12 cellular contexts compared by ENCODE assay signal in genomic region chr4:10020871-10021676, GRCh38. TPM values are rescaled to one million over a fixed set of nuclear protein-coding genes. Genes with fewer than 3 reads are reported as not detected.
DNase-seq lines count a peak whose midpoint lies in the region; ATAC-seq and TF ChIP-seq lines count a peak whose summit lies in the region.
"Had no signal": no experiment of that assay in that cellular context is flagged by ENCODE, and none has a peak within 500 bp of the region (broad histone marks: within the 10 kb centered on the region; RNA-seq: fewer than 3 reads in every experiment).

Gene SLC2A9 (minus strand): TSS chr4:10021497. CDS start chr4:10021429, 68 bp downstream.

- H3K4me3 Mint-ChIP-seq in T-cell (peak within 1 kb of the TSS in 1 of 3 donors; percentile 90), HFFc6 (no peak within 1 kb of the TSS)

- H3K27ac ChIP-seq in dorsolateral prefrontal cortex, result peak within 1 kb of the TSS in 49 of 59 donors; percentile 3 to 82 (median 51)
- peak within 1 kb of the TSS; percentile 44 to 88 (median 79) for H3K27ac ChIP-seq in tibial nerve
- H3K27ac ChIP-seq: cardiac muscle cell had no signal

- TF ChIP-seq EP300 in tibial nerve (IDR thresholded peaks at IDR 0.05), result peak in 1 of 2 donors; percentile 41

- peak; percentile 67 for DNase-seq in NB4 (ENCODE audit: low read depth)
- peak in 1 of 10 donors; percentile 11 for DNase-seq in dorsolateral prefrontal cortex
- DNase-seq in medulla oblongata (ENCODE audit: extremely low spot score), result peak; percentile 61
- peak in 1 of 2 donors; percentile 32 for DNase-seq in tibial nerve (ENCODE audit: low spot score in 2 of 2)
- DNase-seq in T-cell, result no peak
- no peak for DNase-seq in sciatic nerve (ENCODE audit: low spot score)
- no peak for DNase-seq in HFFc6
- DNase-seq: activated CD4-positive, CD25-positive, alpha-beta regulatory T cell treated with anti-CD3 and anti-CD28 coated beads, Interleukin-2, amount 50 U/mL, for 72 hours had no signal

- WGBS in tibial nerve, 2 donors, result 69 to 72% methylated on average over 11 to 15 of the region's 17 CpGs

- no peaks in the 10 kb centered on the region for H3K36me3 ChIP-seq in tibial nerve
- H3K36me3 ChIP-seq: cardiac muscle cell had no signal

- TF ChIP-seq CTCF in NB4 (IDR thresholded peaks at IDR 0.05; ENCODE audit: low read depth, low read length), result no peak
- no peak for TF ChIP-seq CTCF in dorsolateral prefrontal cortex (IDR thresholded peaks at IDR 0.05 in 54 of 56, conservative IDR thresholded peaks at IDR 0.05 in 2 of 56; ENCODE audit: low read depth in 1 of 56, partially characterized antibody in 56 of 56)
- TF ChIP-seq CTCF in tibial nerve (IDR thresholded peaks at IDR 0.05), result no peak
- no peak for TF ChIP-seq CTCF in HFFc6 (IDR thresholded peaks at IDR 0.05)

- H3K9me3 ChIP-seq in tibial nerve, result no peaks in the 10 kb centered on the region

- H3K4me1 Mint-ChIP-seq in T-cell, result peaks cover 8 to 23% (median 20%) of the 10 kb centered on the region in 3 donors
- H3K4me1 Mint-ChIP-seq in HFFc6 (ENCODE audit: low read depth), result peaks cover 27% of the 10 kb centered on the region

- H3K4me3 ChIP-seq in NB4 (ENCODE audit: low read depth, low read length) (peak within 1 kb of the TSS; percentile 41), dorsolateral prefrontal cortex (peak within 1 kb of the TSS in 5 of 59 donors; percentile 3 to 21 (median 10)), tibial nerve (peak within 1 kb of the TSS in 1 of 4 donors; percentile 26)
- H3K4me3 ChIP-seq: cardiac muscle cell, lung had no signal

- ATAC-seq in HG03097 (IDR thresholded peaks at IDR 0.05; ENCODE audit: low FRiP score, unreplicated experiment), result no peak
- ATAC-seq in T-cell (replicated peaks in 1 of 4), result no peak
- no peak for ATAC-seq in sciatic nerve

- intact Hi-C loops in dorsolateral prefrontal cortex (cut with DNase I) (loop anchor here in 1 of 2 donors (5.0 kb wide), 1 partner anchor 96 kb away; the partner anchor contains the start of gene WDR1), sciatic nerve (cut with DNase I) (no loop called here)

- CTCF ChIA-PET in T-cell (lab: Charles Lee), result no interaction called here

- H3K36me3 Mint-ChIP-seq in T-cell (no peaks in the 10 kb centered on the region), HFFc6 (ENCODE audit: low read depth) (no peaks in the 10 kb centered on the region)

- POLR2A ChIA-PET in T-cell (lab: Charles Lee), result interaction anchor here (0.6 to 0.7 kb wide), 2 partner anchors 10 to 306 kb away, joined by 3 to 5 read pairs; no protein-coding TSS in a partner anchor

- H3K27me3 Mint-ChIP-seq in T-cell, result no peaks in the 10 kb centered on the region
- H3K27me3 Mint-ChIP-seq in HFFc6 (ENCODE audit: insufficient read depth), result peaks cover 13% of the 10 kb centered on the region

- TF ChIP-seq POLR2A in NB4 (IDR thresholded peaks at IDR 0.05; ENCODE audit: extremely low read depth, insufficient read length), result no peak
- TF ChIP-seq POLR2A in tibial nerve (IDR thresholded peaks at IDR 0.05), result no peak

- H3K4me1 ChIP-seq in tibial nerve, result peaks cover 0 to 44% (median 13%) of the 10 kb centered on the region in 4 donors

- H3K27me3 ChIP-seq in dorsolateral prefrontal cortex (no peaks in the 10 kb centered on the region), tibial nerve (no peaks in the 10 kb centered on the region)
- H3K27me3 ChIP-seq: cardiac muscle cell had no signal

- H3K9me3 Mint-ChIP-seq in T-cell (no peaks in the 10 kb centered on the region), HFFc6 (no peaks in the 10 kb centered on the region)

- peak within 1 kb of the TSS in 1 of 2 donors; percentile 96 for H3K27ac Mint-ChIP-seq in T-cell
- no peak within 1 kb of the TSS for H3K27ac Mint-ChIP-seq in HFFc6

RNA-seq across cellular contexts. Expression of gene SLC2A9, which starts in this region (rescaled TPM):
- total RNA-seq in dorsolateral prefrontal cortex (10 to 100 TPM in 2 of 120 experiments, 1 to 10 TPM in 118; 1.4 to 11.1 (median 3.6) TPM), tibial nerve (10 to 100 TPM in 1 of 4 donors, 1 to 10 TPM in 3; 2.7 to 10.7 (median 6.0) TPM), T-cell (1 to 10 TPM; 3.0 to 5.2 (median 4.4) TPM), sciatic nerve (7.4 TPM)
- total RNA-seq in HFFc6 (2021; fragmentation: NEBNext Ultra II Directional; extraction: Animal tissue kit (Norgen Biotek cat#: 25700)), result 1 to 10 TPM; 1.3 to 2.0 (median 1.6) TPM
- total RNA-seq: H4 had no signal

Comparison
In these comparisons a context has a peak if more than half of its experiments do, and no peak if none do; other contexts are left out.
1. DNase-seq: peak in NB4 (single experiment) and medulla oblongata (single experiment); none in T-cell (0 of 34), sciatic nerve (single experiment) and HFFc6 (single experiment).